In genomic region chr16:17391715-17392114, GRCh38 we compare ENCODE assay signal across 23 cellular contexts.
DNase-seq lines count a peak whose midpoint lies in the region; ATAC-seq, FAIRE-seq and TF ChIP-seq lines count a peak whose summit lies in the region.
"Had no signal": no experiment of that assay in that cellular context is flagged by ENCODE, and none has a peak within 500 bp of the region (broad histone marks: within the 10 kb centered on the region; RNA-seq: fewer than 3 reads in every experiment).

No MANE protein-coding gene starts in this region.

- FAIRE-seq in small intestine (lab: Jason Lieb, UNC), result no peak
- FAIRE-seq: A204.1, GM18507 had no signal

- H3K4me3 Mint-ChIP-seq in stimulated activated naive CD8-positive, alpha-beta T cell treated with anti-CD3 and anti-CD28 coated beads, Interleukin-15, Interleukin-2, amounts not matched to agents 100 ng/mL and 50 ng/mL, for 24 hours, result no peak overlapping the region
- no peak overlapping the region for H3K4me3 Mint-ChIP-seq in endodermal cell
- H3K4me3 Mint-ChIP-seq: CD4-positive, alpha-beta T cell; GM23338 had no signal

- H2AFZ ChIP-seq in parathyroid adenoma, result no peak overlapping the region
- H2AFZ ChIP-seq: GM23338 had no signal

- peak overlapping the region; percentile 12 for H3K27ac Mint-ChIP-seq in stimulated activated naive CD8-positive, alpha-beta T cell treated with anti-CD3 and anti-CD28 coated beads, Interleukin-15, Interleukin-2, amounts not matched to agents 100 ng/mL and 50 ng/mL, for 24 hours
- peak overlapping the region; percentile 93 for H3K27ac Mint-ChIP-seq in endodermal cell
- H3K27ac Mint-ChIP-seq: CD4-positive, alpha-beta T cell; GM23338 had no signal

- H3K27me3 ChIP-seq in endodermal cell (ENCODE audit: control insufficient read depth, insufficient read depth, low read length, poor library complexity, severe bottlenecking) (no peaks in the 10 kb centered on the region), parathyroid adenoma (ENCODE audit: control insufficient read depth, insufficient read depth, low read length) (no peaks in the 10 kb centered on the region), small intestine (ENCODE audit: control insufficient read depth in 2 of 2, insufficient read depth in 2 of 2, low read length in 2 of 2) (no peaks in the 10 kb centered on the region)
- H3K27me3 ChIP-seq: BLaER1 treated with 17β-estradiol and CSF1 and Interleukin-3, amounts not matched to agents 10 nM and 100 nM had no signal

- peaks cover 10% of the 10 kb centered on the region for H3K9me3 Mint-ChIP-seq in stimulated activated naive CD8-positive, alpha-beta T cell treated with anti-CD3 and anti-CD28 coated beads, Interleukin-15, Interleukin-2, amounts not matched to agents 100 ng/mL and 50 ng/mL, for 24 hours
- no peaks in the 10 kb centered on the region for H3K9me3 Mint-ChIP-seq in endodermal cell
- H3K9me3 Mint-ChIP-seq: CD4-positive, alpha-beta T cell; GM23338 had no signal

- H3K9me3 ChIP-seq in endodermal cell (ENCODE audit: control insufficient read depth, low read length) (no peaks in the 10 kb centered on the region), parathyroid adenoma (ENCODE audit: control insufficient read depth, low read length) (no peaks in the 10 kb centered on the region), small intestine (ENCODE audit: control insufficient read depth, low read depth) (no peaks in the 10 kb centered on the region)
- H3K9me3 ChIP-seq: BLaER1 treated with 17β-estradiol and CSF1 and Interleukin-3, amounts not matched to agents 10 nM and 100 nM had no signal

- H3K36me3 ChIP-seq in endodermal cell (ENCODE audit: control insufficient read depth, insufficient read depth, low read length), result no peaks in the 10 kb centered on the region
- no peaks in the 10 kb centered on the region for H3K36me3 ChIP-seq in parathyroid adenoma (ENCODE audit: control insufficient read depth, insufficient read depth, low read length)
- H3K36me3 ChIP-seq in small intestine (ENCODE audit: control insufficient read depth in 2 of 2, insufficient read depth in 2 of 2, low read length in 2 of 2), result no peaks in the 10 kb centered on the region

- TF ChIP-seq CTCF in endodermal cell (conservative IDR thresholded peaks at IDR 0.05) (no peak), parathyroid adenoma (IDR thresholded peaks at IDR 0.05) (no peak)

- no peaks in the 10 kb centered on the region for H3K36me3 Mint-ChIP-seq in stimulated activated naive CD8-positive, alpha-beta T cell treated with anti-CD3 and anti-CD28 coated beads, Interleukin-15, Interleukin-2, amounts not matched to agents 100 ng/mL and 50 ng/mL, for 24 hours (ENCODE audit: low read depth)
- peaks cover 3% of the 10 kb centered on the region for H3K36me3 Mint-ChIP-seq in endodermal cell (ENCODE audit: low read depth)

- H3K4me1 Mint-ChIP-seq in stimulated activated naive CD8-positive, alpha-beta T cell treated with anti-CD3 and anti-CD28 coated beads, Interleukin-15, Interleukin-2, amounts not matched to agents 100 ng/mL and 50 ng/mL, for 24 hours (ENCODE audit: low read depth), result peaks cover 34% of the 10 kb centered on the region
- peaks cover 80% of the 10 kb centered on the region for H3K4me1 Mint-ChIP-seq in endodermal cell

- H3K79me2 ChIP-seq in parathyroid adenoma, result no peaks in the 10 kb centered on the region

- H3K4me1 ChIP-seq in endodermal cell (ENCODE audit: control insufficient read depth, insufficient read depth, low read length) (peaks cover 17% of the 10 kb centered on the region), parathyroid adenoma (peaks cover 16% of the 10 kb centered on the region), small intestine (ENCODE audit: control insufficient read depth in 2 of 2, insufficient read depth in 1 of 2, low read depth in 1 of 2, low read length in 1 of 2) (no peaks in the 10 kb centered on the region)

- no peaks in the 10 kb centered on the region for H3K27me3 Mint-ChIP-seq in stimulated activated naive CD8-positive, alpha-beta T cell treated with anti-CD3 and anti-CD28 coated beads, Interleukin-15, Interleukin-2, amounts not matched to agents 100 ng/mL and 50 ng/mL, for 24 hours
- no peaks in the 10 kb centered on the region for H3K27me3 Mint-ChIP-seq in endodermal cell (ENCODE audit: insufficient read depth)
- H3K27me3 Mint-ChIP-seq: CD4-positive, alpha-beta T cell had no signal

- WGBS in endodermal cell (ENCODE audit: insufficient coverage in 1 of 2, insufficient read length in 1 of 2), 2 experiments, result 93 to 95% methylated on average over 4 to 5 of the region's 5 CpGs
- 77 to 88% (median 85%) methylated on average over 5 of the region's 5 CpGs for WGBS in small intestine, 3 donors

- H3K27ac ChIP-seq in endodermal cell (ENCODE audit: low read depth, low read length) (no peak overlapping the region), parathyroid adenoma (peak overlapping the region; percentile 43), small intestine (ENCODE audit: low read depth in 1 of 2, low read length in 1 of 2) (no peak overlapping the region)
- H3K27ac ChIP-seq: BLaER1 treated with 17β-estradiol and CSF1 and Interleukin-3, amounts not matched to agents 10 nM and 100 nM had no signal

- DNase-seq in stimulated activated naive CD8-positive, alpha-beta T cell treated with anti-CD3 and anti-CD28 coated beads, Interleukin-15, Interleukin-2, amounts not matched to agents 100 U/mL and 50 U/mL, for 24 hours, result no peak
- DNase-seq in endodermal cell, result no peak
- DNase-seq in NCI-H345 (lab: John Stamatoyannopoulos, UW), result no peak
- DNase-seq in small intestine, result no peak
- DNase-seq: CD4-positive, alpha-beta T cell; DMS53; HCEC 1CT; IMR-90; KG1; MM.1S; NCI-H2029; NCI-H446 treated with DMSO at 0.1 percent for 48 hours; NCI-H526; NCI-H82; NK-92 treated with Interleukin-12 subunit alpha and Interleukin-12 subunit beta, amount 100 ng/mL, for 24 hours; PC-3 had no signal

- no peak for ATAC-seq in stimulated activated naive CD8-positive, alpha-beta T cell treated with anti-CD3 and anti-CD28 coated beads, Interleukin-15, Interleukin-2, amounts not matched to agents 100 U/mL and 50 U/mL, for 24 hours
- no peak for ATAC-seq in HG02798 (IDR thresholded peaks at IDR 0.05; ENCODE audit: poor library complexity, unreplicated experiment)
- ATAC-seq: GM23338, PC-3 had no signal

- H3K9ac ChIP-seq in endodermal cell (ENCODE audit: extremely low read depth, low read length, poor library complexity, severe bottlenecking) (no peak overlapping the region), parathyroid adenoma (no peak overlapping the region)
- H3K9ac ChIP-seq: BLaER1 treated with 17β-estradiol and CSF1 and Interleukin-3, amounts not matched to agents 10 nM and 100 nM had no signal

- H3K4me3 ChIP-seq in endodermal cell (ENCODE audit: low read length) (no peak overlapping the region), parathyroid adenoma (ENCODE audit: low read depth, low read length) (no peak overlapping the region), small intestine (ENCODE audit: low read depth in 1 of 2, low read length in 2 of 2) (no peak overlapping the region)
- H3K4me3 ChIP-seq: BLaER1 treated with 17β-estradiol and CSF1 and Interleukin-3, amounts not matched to agents 10 nM and 100 nM; GM23338 had no signal

- no peak overlapping the region for H3K4me2 ChIP-seq in parathyroid adenoma (ENCODE audit: low read length)
